28 cellular contexts compared by ENCODE assay signal in genomic region chr3:9743548-9743947, GRCh38. TPM values are rescaled to one million over a fixed set of nuclear protein-coding genes. Genes with fewer than 3 reads are reported as not detected.
DNase-seq lines count a peak whose midpoint lies in the region; ATAC-seq, FAIRE-seq and TF ChIP-seq lines count a peak whose summit lies in the region.
"Had no signal": no experiment of that assay in that cellular context is flagged by ENCODE, and none has a peak within 500 bp of the region (broad histone marks: within the 10 kb centered on the region; RNA-seq: fewer than 3 reads in every experiment).

No MANE protein-coding gene starts in this region.

- over 99% methylated on average over 17 of the region's 18 CpGs for WGBS in K562 (ENCODE audit: insufficient coverage, low coverage, missing lambda C conversion rate)

- no peak for FAIRE-seq in K562 (lab: Jason Lieb, UNC)
- FAIRE-seq: A204.1, GM12892, GM18507 had no signal

- POLR2A ChIA-PET in K562 (lab: Yijun Ruan, JAX) (interaction anchor here (6.1 kb wide), 1 partner anchor 11 kb away, joined by 60 read pairs; the partner anchor contains the start of gene BRPF1), GM10248 (lab: Yijun Ruan, JAX) (no interaction called here)

- TF ChIP-seq CTCF in K562 (IDR thresholded peaks at IDR 0.05 in 2 of 3, conservative IDR thresholded peaks at IDR 0.05 in 1 of 3; ENCODE audit: insufficient read depth in 2 of 3, low read depth in 1 of 3, low read length in 3 of 3) (no peak), osteoblast (IDR thresholded peaks at IDR 0.05; ENCODE audit: extremely low read depth, low read depth, low read length) (no peak), GM10248 (IDR thresholded peaks at IDR 0.05; ENCODE audit: control extremely low read depth, extremely low read depth, low read depth, missing control alignments) (no peak)

- CTCF ChIA-PET in K562 (lab: Yijun Ruan, JAX; ENCODE audit: low intra/inter-chr PET ratio) (no interaction called here), GM10248 (lab: Yijun Ruan, JAX) (interaction anchor here (5.6 kb wide), 1 partner anchor 10 kb away, joined by 26 read pairs; the partner anchor contains the start of gene BRPF1)

- no peaks in the 10 kb centered on the region for H3K9me1 ChIP-seq in K562 (ENCODE audit: control insufficient read depth, insufficient read depth, low read length)

- H3K36me3 ChIP-seq in K562 (ENCODE audit: control insufficient read depth, insufficient read depth, low read length) (peaks cover 100% of the 10 kb centered on the region), osteoblast (ENCODE audit: insufficient read depth, low read length) (peaks cover 97% of the 10 kb centered on the region)

- no peaks in the 10 kb centered on the region; the same call in 2 of the 3 replicates for H3K79me2 ChIP-seq in K562 (ENCODE audit: control insufficient read depth, insufficient read depth, low read length)
- peaks cover 17% of the 10 kb centered on the region for H3K79me2 ChIP-seq in osteoblast (ENCODE audit: insufficient read depth, low read length)

- no peak overlapping the region for H3K27ac ChIP-seq in K562 (ENCODE audit: extremely low read depth, low read depth, low read length)
- no peak overlapping the region for H3K27ac ChIP-seq in osteoblast (ENCODE audit: low read depth, low read length)
- H3K27ac ChIP-seq: BLaER1 had no signal

- H3K27me3 ChIP-seq in K562 (ENCODE audit: control insufficient read depth in 2 of 2, insufficient read depth in 2 of 2, low read length in 2 of 2): no peaks in the 10 kb centered on the region
- no peaks in the 10 kb centered on the region for H3K27me3 ChIP-seq in osteoblast (ENCODE audit: insufficient read depth, low read length)
- H3K27me3 ChIP-seq: BE2C, BLaER1 had no signal

- intact Hi-C loops in K562 (cut with micrococcal nuclease) (no loop called here), posterior vena cava (cut with DNase I) (no loop called here)

- TF ChIP-seq POLR2A in K562 (conservative IDR thresholded peaks at IDR 0.05): 0 out of 2 replicates have a peak, but pooled peaks have one; percentile 14

- no peak overlapping the region for H2AFZ ChIP-seq in K562 (ENCODE audit: low read depth, low read length)
- H2AFZ ChIP-seq in osteoblast (ENCODE audit: low read length): no peak overlapping the region

- H3K4me2 ChIP-seq in K562 (ENCODE audit: insufficient read depth, low read length) (no peak overlapping the region), osteoblast (ENCODE audit: insufficient read depth, low read length) (no peak overlapping the region)
- H3K4me2 ChIP-seq: BLaER1 had no signal

- peak overlapping the region in 1 of 2 experiments; percentile 29; a peak in 2 of 4 replicates for H3K9ac ChIP-seq in K562 (ENCODE audit: insufficient read depth in 1 of 2, low read depth in 2 of 2, low read length in 2 of 2)
- H3K9ac ChIP-seq: BLaER1 had no signal

- H3K9me3 ChIP-seq in K562 (replicated peaks; ENCODE audit: control insufficient read depth, insufficient read depth, low read depth, low read length) (no peaks in the 10 kb centered on the region), osteoblast (ENCODE audit: low read depth, low read length) (no peaks in the 10 kb centered on the region)
- H3K9me3 ChIP-seq: BE2C, BLaER1 had no signal

- H3K4me3 ChIP-seq in K562: no peak overlapping the region
- H3K4me3 ChIP-seq in osteoblast (ENCODE audit: insufficient read depth, low read length): no peak overlapping the region
- H3K4me3 ChIP-seq: BLaER1 had no signal

- in situ Hi-C loops in K562 (cut with MboI): no loop called here

- DNase-seq in K562 (ENCODE audit: extremely low read depth in 1 of 4, low spot score in 3 of 4): no peak
- peak; percentile 74 for DNase-seq in posterior vena cava (ENCODE audit: low spot score)
- no peak for DNase-seq in osteoblast (ENCODE audit: insufficient read length, low spot score, missing footprints)
- DNase-seq in GM10248 (ENCODE audit: extremely low spot score): no peak
- no peak for DNase-seq in GM19240 (ENCODE audit: insufficient read length, low spot score)
- DNase-seq: 8988T; ACHN; BE2C; C1 segment of cervical spinal cord; CD4-positive, alpha-beta memory T cell; CD4-positive, CD25-positive, alpha-beta regulatory T cell; CD8-positive, alpha-beta memory T cell; COR-L47; DMS 273 treated with DMSO at 0.1 percent for 48 hours; DMS153; DMS53; DMS79; DND-41; EL; GDM1 had no signal

- H4K20me1 ChIP-seq in K562 (replicated peaks; ENCODE audit: control insufficient read depth, insufficient read depth, low read length) (0 out of 2 replicates have a peak, but pooled peaks cover 5% of the 10 kb centered on the region), osteoblast (ENCODE audit: insufficient read depth, low read length) (peaks cover 10% of the 10 kb centered on the region)

- TF ChIP-seq EP300 in K562 (IDR thresholded peaks at IDR 0.05; ENCODE audit: low read length): no peak

- ATAC-seq in K562: no peak

- BruUV-seq in K562 (replicated peaks; lab: Mats Ljungman, UMichigan): no TSS peak

- H3K4me1 ChIP-seq in K562 (replicated peaks in 1 of 2; ENCODE audit: control insufficient read depth in 2 of 2, insufficient read depth in 2 of 2, low read length in 2 of 2) (peaks cover 0 to 6% of the 10 kb centered on the region in 2 experiments; a peak in 1 of 5 replicates), osteoblast (ENCODE audit: insufficient read depth, low read length) (peaks cover 17% of the 10 kb centered on the region)
- H3K4me1 ChIP-seq: BE2C had no signal

- TF ChIP-seq RAD21 in K562 (CRISPR knock-in tag; conservative IDR thresholded peaks at IDR 0.05 in 1 of 2, IDR thresholded peaks at IDR 0.05 in 1 of 2): no peak

RNA-seq across cellular contexts. Expression of gene OGG1, which starts 6.2 kb away (rescaled TPM):
- total RNA-seq in K562 (2011; cell fraction: chromatin; rRNA removed; ENCODE audit: low replicate concordance): 74.9 and 150 TPM in 2 replicates
- total RNA-seq in K562 (2011; cell fraction: nucleolus; rRNA removed): 93.6 and 122 TPM in 2 replicates
- total RNA-seq in K562 (2011; cell fraction: nucleoplasm; rRNA removed): 99.4 and 140 TPM in 2 replicates
- total RNA-seq in K562 (2014; rRNA removed): 27.6 and 39.3 TPM in 2 replicates
- 14.6 and 18.2 TPM in 2 replicates for total RNA-seq in K562 (2014; rRNA removed; fragmentation: Illumina TruSeq; extraction: Trizol)
- total RNA-seq in K562 (2015; rRNA removed; fragmentation: Illumina TruSeq; extraction: Trizol): 26.4 and 27.5 TPM in 2 replicates
- total RNA-seq in K562 (2021): 23.6 and 25.7 TPM in 2 replicates
- polyA plus RNA-seq in K562 (2011; rRNA removed): 26.6 and 31.0 TPM in 2 replicates
- 27.6 and 51.7 TPM in 2 replicates for polyA plus RNA-seq in K562 (2011; cell fraction: cytosol; rRNA removed)
- polyA plus RNA-seq in K562 (2011; cell fraction: nucleus; rRNA removed): 41.4 and 56.0 TPM in 2 replicates
- 23.4 and 31.1 TPM in 2 replicates for polyA plus RNA-seq in K562 (2012)
- polyA plus RNA-seq in K562 (2014; fragmentation: Illumina TruSeq; extraction: Trizol): 32.3 and 33.0 TPM in 2 replicates
- 10 to 100 TPM in 1 of 2 experiments, 1 to 10 TPM in 1; 6.6 to 12.0 TPM for polyA plus RNA-seq in K562 (2014; fragmentation: Nextera tagmentation; extraction: Ambion mirVana)
- 24.4 and 26.5 TPM in 2 replicates for polyA plus RNA-seq in K562 (2014; rRNA removed)
- 38.9 and 47.9 TPM in 2 replicates for polyA minus RNA-seq in K562 (2011; rRNA and poly(A)+ RNA removed)
- 16.7 and 29.9 TPM in 2 replicates for polyA minus RNA-seq in K562 (2011; cell fraction: cytosol; rRNA and poly(A)+ RNA removed)
- polyA minus RNA-seq in K562 (2011; cell fraction: nucleus; rRNA and poly(A)+ RNA removed): 52.4 and 57.1 TPM in 2 replicates
- total RNA-seq in posterior vena cava: 10 to 100 TPM; 15.4 to 23.4 TPM
- 24.8 and 25.7 TPM in 2 replicates for total RNA-seq in osteoblast

RNA-seq across cellular contexts. Expression of gene BRPF1, which starts 12.0 kb away (rescaled TPM):
- 33.6 and 67.8 TPM in 2 replicates for total RNA-seq in K562 (2011; cell fraction: chromatin; rRNA removed; ENCODE audit: low replicate concordance)
- total RNA-seq in K562 (2011; cell fraction: nucleolus; rRNA removed): 33.7 and 49.2 TPM in 2 replicates
- total RNA-seq in K562 (2011; cell fraction: nucleoplasm; rRNA removed): 26.6 and 32.0 TPM in 2 replicates
- total RNA-seq in K562 (2014; rRNA removed): 29.9 and 38.9 TPM in 2 replicates
- total RNA-seq in K562 (2014; rRNA removed; fragmentation: Illumina TruSeq; extraction: Trizol): 12.6 and 13.5 TPM in 2 replicates
- 23.5 and 25.5 TPM in 2 replicates for total RNA-seq in K562 (2015; rRNA removed; fragmentation: Illumina TruSeq; extraction: Trizol)
- total RNA-seq in K562 (2021): 40.2 and 40.6 TPM in 2 replicates
- 12.7 and 16.6 TPM in 2 replicates for polyA plus RNA-seq in K562 (2011; rRNA removed)
- 12.3 and 19.3 TPM in 2 replicates for polyA plus RNA-seq in K562 (2011; cell fraction: cytosol; rRNA removed)
- polyA plus RNA-seq in K562 (2011; cell fraction: nucleus; rRNA removed): 46.8 and 95.4 TPM in 2 replicates
- 23.7 and 24.3 TPM in 2 replicates for polyA plus RNA-seq in K562 (2012)
- polyA plus RNA-seq in K562 (2014; fragmentation: Illumina TruSeq; extraction: Trizol): 26.7 and 30.5 TPM in 2 replicates
- polyA plus RNA-seq in K562 (2014; fragmentation: Nextera tagmentation; extraction: Ambion mirVana): 1 to 10 TPM; 1.1 to 1.4 TPM
- polyA plus RNA-seq in K562 (2014; rRNA removed): 26.0 and 32.8 TPM in 2 replicates
- 14.6 and 16.9 TPM in 2 replicates for polyA minus RNA-seq in K562 (2011; rRNA and poly(A)+ RNA removed)
- polyA minus RNA-seq in K562 (2011; cell fraction: cytosol; rRNA and poly(A)+ RNA removed): 15.2 and 22.2 TPM in 2 replicates
- 24.9 and 29.5 TPM in 2 replicates for polyA minus RNA-seq in K562 (2011; cell fraction: nucleus; rRNA and poly(A)+ RNA removed)
- 10 to 100 TPM; 15.6 to 17.5 TPM for total RNA-seq in posterior vena cava
- total RNA-seq in osteoblast: 14.1 and 14.5 TPM in 2 replicates

RNA-seq across cellular contexts. Expression of gene CAMK1, which starts 26.2 kb away (rescaled TPM):
- total RNA-seq in K562 (2011; cell fraction: chromatin; rRNA removed; ENCODE audit: low replicate concordance): 2.0 and 4.8 TPM in 2 replicates
- 4.2 and 4.6 TPM in 2 replicates for total RNA-seq in K562 (2011; cell fraction: nucleolus; rRNA removed)
- total RNA-seq in K562 (2011; cell fraction: nucleoplasm; rRNA removed): 2.3 and 3.2 TPM in 2 replicates
- total RNA-seq in K562 (2014; rRNA removed) (10.7 and 13.9 TPM in 2 replicates), K562 (2014; rRNA removed; fragmentation: Illumina TruSeq; extraction: Trizol) (4.4 and 4.7 TPM in 2 replicates), K562 (2015; rRNA removed; fragmentation: Illumina TruSeq; extraction: Trizol) (6.1 and 6.6 TPM in 2 replicates), K562 (2021) (5.2 and 6.2 TPM in 2 replicates), posterior vena cava (10 to 100 TPM; 47.8 to 50.6 TPM), osteoblast (22.1 and 25.9 TPM in 2 replicates)
- polyA plus RNA-seq in K562 (2011; rRNA removed) (7.3 and 8.4 TPM in 2 replicates), K562 (2014; fragmentation: Illumina TruSeq; extraction: Trizol) (6.0 and 6.2 TPM in 2 replicates), K562 (2014; fragmentation: Nextera tagmentation; extraction: Ambion mirVana) (under 1 TPM; 0.23 to 0.39 TPM), K562 (2014; rRNA removed) (7.7 and 10.6 TPM in 2 replicates)
- 5.8 and 12.1 TPM in 2 replicates for polyA plus RNA-seq in K562 (2011; cell fraction: cytosol; rRNA removed)
- polyA plus RNA-seq in K562 (2011; cell fraction: nucleus; rRNA removed): 6.0 and 9.9 TPM in 2 replicates
- polyA plus RNA-seq in K562 (2012): 7.7 and 9.7 TPM in 2 replicates
- polyA minus RNA-seq in K562 (2011; rRNA and poly(A)+ RNA removed): 2.6 and 2.9 TPM in 2 replicates
- 3.1 and 3.6 TPM in 2 replicates for polyA minus RNA-seq in K562 (2011; cell fraction: cytosol; rRNA and poly(A)+ RNA removed)
- 1.3 and 2.4 TPM in 2 replicates for polyA minus RNA-seq in K562 (2011; cell fraction: nucleus; rRNA and poly(A)+ RNA removed)
- total RNA-seq: G401 had no signal

RNA-seq across cellular contexts. Expression of gene CPNE9, which starts 39.9 kb away (rescaled TPM):
- not detected in 2 replicates for total RNA-seq in K562 (2011; cell fraction: chromatin; rRNA removed; ENCODE audit: low replicate concordance)
- total RNA-seq in K562 (2011; cell fraction: nucleolus; rRNA removed): not detected in 2 replicates
- total RNA-seq in K562 (2011; cell fraction: nucleoplasm; rRNA removed): 0.46 TPM in 1 of 2 replicates, not detected in the other
- total RNA-seq in K562 (2014; rRNA removed): 0.49 TPM in 1 of 2 replicates, not detected in the other
- 0.22 TPM in 1 of 2 replicates, not detected in the other for total RNA-seq in K562 (2014; rRNA removed; fragmentation: Illumina TruSeq; extraction: Trizol)
- 0.33 TPM in 1 of 2 replicates, not detected in the other for total RNA-seq in K562 (2015; rRNA removed; fragmentation: Illumina TruSeq; extraction: Trizol)
- total RNA-seq in K562 (2021): not detected in 2 replicates
- 0.19 and 0.33 TPM in 2 replicates for polyA plus RNA-seq in K562 (2011; rRNA removed)
- polyA plus RNA-seq in K562 (2011; cell fraction: cytosol; rRNA removed): 0.03 and 0.34 TPM in 2 replicates
- polyA plus RNA-seq in K562 (2011; cell fraction: nucleus; rRNA removed): 0.33 and 0.48 TPM in 2 replicates
- polyA plus RNA-seq in K562 (2012): 0.36 and 0.91 TPM in 2 replicates
- 0.51 TPM in 1 of 2 replicates, not detected in the other for polyA plus RNA-seq in K562 (2014; fragmentation: Illumina TruSeq; extraction: Trizol)
- under 1 TPM; 0.25 to 0.56 TPM for polyA plus RNA-seq in K562 (2014; fragmentation: Nextera tagmentation; extraction: Ambion mirVana)
- 0.24 and 0.34 TPM in 2 replicates for polyA plus RNA-seq in K562 (2014; rRNA removed)
- polyA minus RNA-seq in K562 (2011; rRNA and poly(A)+ RNA removed): not detected in 2 replicates
- polyA minus RNA-seq in K562 (2011; cell fraction: cytosol; rRNA and poly(A)+ RNA removed): not detected in 2 replicates
- not detected in 2 replicates for polyA minus RNA-seq in K562 (2011; cell fraction: nucleus; rRNA and poly(A)+ RNA removed)
- total RNA-seq in posterior vena cava: not detected
- total RNA-seq in osteoblast: not detected in 2 replicates
- total RNA-seq: A673; CD4-positive, CD25-positive, alpha-beta regulatory T cell; Daoy had no signal
- polyA plus RNA-seq: AG04450; CD4-positive, alpha-beta memory T cell; CD4-positive, CD25-positive, alpha-beta regulatory T cell; CD8-positive, alpha-beta memory T cell had no signal

RNA-seq across cellular contexts. Expression of gene TADA3, which starts 48.7 kb away (rescaled TPM):
- total RNA-seq in K562 (2011; cell fraction: chromatin; rRNA removed; ENCODE audit: low replicate concordance): 29.0 and 52.4 TPM in 2 replicates
- total RNA-seq in K562 (2011; cell fraction: nucleolus; rRNA removed): 42.1 and 48.7 TPM in 2 replicates
- total RNA-seq in K562 (2011; cell fraction: nucleoplasm; rRNA removed): 34.6 and 42.7 TPM in 2 replicates
- total RNA-seq in K562 (2014; rRNA removed) (110 and 136 TPM in 2 replicates), K562 (2014; rRNA removed; fragmentation: Illumina TruSeq; extraction: Trizol) (32.7 and 40.6 TPM in 2 replicates), K562 (2015; rRNA removed; fragmentation: Illumina TruSeq; extraction: Trizol) (74.5 and 74.8 TPM in 2 replicates), K562 (2021) (85.8 and 89.7 TPM in 2 replicates), posterior vena cava (10 to 100 TPM; 44.2 to 48.8 TPM), osteoblast (88.4 and 102 TPM in 2 replicates)
- polyA plus RNA-seq in K562 (2011; rRNA removed) (60.6 and 62.8 TPM in 2 replicates), K562 (2014; fragmentation: Illumina TruSeq; extraction: Trizol) (97.8 and 103 TPM in 2 replicates), K562 (2014; fragmentation: Nextera tagmentation; extraction: Ambion mirVana) (1 to 10 TPM; 4.1 to 6.3 TPM), K562 (2014; rRNA removed) (91.6 and 94.0 TPM in 2 replicates)
- 74.1 and 114 TPM in 2 replicates for polyA plus RNA-seq in K562 (2011; cell fraction: cytosol; rRNA removed)
- polyA plus RNA-seq in K562 (2011; cell fraction: nucleus; rRNA removed): 61.6 and 83.0 TPM in 2 replicates
- polyA plus RNA-seq in K562 (2012): 75.7 and 143 TPM in 2 replicates
- 29.9 and 37.5 TPM in 2 replicates for polyA minus RNA-seq in K562 (2011; rRNA and poly(A)+ RNA removed)
- polyA minus RNA-seq in K562 (2011; cell fraction: cytosol; rRNA and poly(A)+ RNA removed): 52.9 and 57.8 TPM in 2 replicates
- 19.1 and 22.5 TPM in 2 replicates for polyA minus RNA-seq in K562 (2011; cell fraction: nucleus; rRNA and poly(A)+ RNA removed)
